ENCODE assay signal across 17 cellular contexts in the genomic region with DNA sequence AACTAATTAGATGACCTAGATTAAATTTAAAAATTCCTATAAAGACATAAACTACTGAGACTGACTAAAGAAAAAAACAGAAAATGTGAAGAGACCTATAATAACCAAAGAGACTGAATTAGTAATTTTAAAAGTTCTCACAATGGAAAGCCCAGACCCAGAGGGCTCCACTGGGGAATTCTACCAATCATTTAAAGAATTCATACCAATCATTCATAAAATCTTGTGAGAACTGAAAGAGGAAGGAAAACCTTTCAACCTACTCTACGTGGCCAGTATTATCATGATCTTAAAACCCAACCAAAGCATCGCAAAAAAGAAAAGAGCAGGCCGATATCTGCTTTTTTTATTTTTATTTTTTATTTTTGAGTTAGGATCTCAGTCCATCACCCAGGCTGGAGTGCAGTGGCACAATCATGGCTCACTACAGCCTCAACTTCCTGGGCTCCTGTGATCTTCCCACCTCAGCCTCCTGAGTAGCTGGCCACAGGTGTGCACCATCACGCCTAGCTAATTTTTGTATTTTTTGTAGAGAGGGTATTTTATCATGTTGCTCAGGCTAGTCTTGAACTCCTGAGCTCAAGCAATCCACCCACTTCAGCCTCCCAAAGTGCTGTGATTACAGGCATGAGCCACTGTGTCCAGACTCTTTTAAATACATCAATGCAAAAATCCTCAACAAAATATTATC. TPM values are rescaled to one million over a fixed set of nuclear protein-coding genes. Genes with fewer than 3 reads are reported as not detected.
A peak's percentile ranks its signal among the peaks of the same experiment; 100 is the strongest.
DNase-seq lines count a peak whose midpoint lies in the region; ATAC-seq, FAIRE-seq and TF ChIP-seq lines count a peak whose summit lies in the region.
"Had no signal": no experiment of that assay in that cellular context is flagged by ENCODE, and none has a peak within 500 bp of the region (broad histone marks: within the 10 kb centered on the region; RNA-seq: fewer than 3 reads in every experiment).

No MANE protein-coding gene starts in this region.

- no peak for TF ChIP-seq CTCF in GM10266 (IDR thresholded peaks at IDR 0.05; ENCODE audit: control insufficient read depth, insufficient read depth, low read depth, missing control alignments)
- no peak for TF ChIP-seq CTCF in suprapubic skin (IDR thresholded peaks at IDR 0.05)

- H3K27ac ChIP-seq in suprapubic skin, result no peak overlapping the region
- H3K27ac ChIP-seq: sigmoid colon, thyroid gland had no signal

- no peaks in the 10 kb centered on the region for H3K4me1 ChIP-seq in suprapubic skin
- H3K4me1 ChIP-seq: sigmoid colon, thyroid gland had no signal

- ATAC-seq in GM21786 (IDR thresholded peaks at IDR 0.05; ENCODE audit: unreplicated experiment), result peak; percentile 98
- peak; percentile 86 for ATAC-seq in HG03108 (IDR thresholded peaks at IDR 0.05; ENCODE audit: unreplicated experiment)

- peak; percentile 80 for FAIRE-seq in GM19239 (lab: Jason Lieb, UNC)
- FAIRE-seq: keratinocyte had no signal

- H3K36me3 ChIP-seq in suprapubic skin, result no peaks in the 10 kb centered on the region
- H3K36me3 ChIP-seq: sigmoid colon, thyroid gland had no signal

- TF ChIP-seq EP300 in suprapubic skin (IDR thresholded peaks at IDR 0.05), result no peak

- 90% methylated on average over 4 of the region's 4 CpGs for WGBS in suprapubic skin

- H3K4me3 ChIP-seq in suprapubic skin, result no peak overlapping the region
- H3K4me3 ChIP-seq: sigmoid colon, thyroid gland had no signal

- TF ChIP-seq POLR2A in suprapubic skin (IDR thresholded peaks at IDR 0.05), result no peak

- DNase-seq in GM10266 (ENCODE audit: extremely low spot score) (peak; percentile 20), GM19239 (ENCODE audit: insufficient read length, low spot score) (no peak), suprapubic skin (ENCODE audit: low spot score in 2 of 2) (no peak), NCI-H1105 treated with DMSO at 0.1 percent for 48 hours (lab: John Stamatoyannopoulos, UW) (no peak), G401 (ENCODE audit: low spot score) (no peak)
- DNase-seq in activated CD8-positive, alpha-beta memory T cell treated with anti-CD3 and anti-CD28 coated beads, Interleukin-2, amount 50 U/mL, for 48 hours, result no peak
- DNase-seq: activated T-cell treated with anti-CD3 and anti-CD28 coated beads for 4 hours, amniotic stem cell, naive B cell, NCI-H1092, NCI-H446 treated with DMSO at 0.1 percent for 48 hours, SHP77 treated with DMSO at 0.1 percent for 48 hours, sigmoid colon, thyroid gland had no signal

- no peaks in the 10 kb centered on the region for H3K27me3 ChIP-seq in suprapubic skin
- H3K27me3 ChIP-seq: sigmoid colon, thyroid gland had no signal

- in situ Hi-C loops in G401 (cut with HindIII; ENCODE audit: low sequenced_read_pairs), result no loop called here

- no peaks in the 10 kb centered on the region for H3K9me3 ChIP-seq in suprapubic skin
- H3K9me3 ChIP-seq: thyroid gland had no signal

RNA-seq across cellular contexts. Expression of a gene that starts 48.6 kb away (rescaled TPM):
- total RNA-seq in suprapubic skin, result 1 to 10 TPM in 3 of 4 donors, under 1 TPM in 1; 0.42 to 6.2 (median 2.0) TPM
- 0.06 TPM in 1 of 2 replicates, not detected in the other for total RNA-seq in G401 (2014; rRNA removed; shearing (Covaris generic))
